In the genomic region with DNA sequence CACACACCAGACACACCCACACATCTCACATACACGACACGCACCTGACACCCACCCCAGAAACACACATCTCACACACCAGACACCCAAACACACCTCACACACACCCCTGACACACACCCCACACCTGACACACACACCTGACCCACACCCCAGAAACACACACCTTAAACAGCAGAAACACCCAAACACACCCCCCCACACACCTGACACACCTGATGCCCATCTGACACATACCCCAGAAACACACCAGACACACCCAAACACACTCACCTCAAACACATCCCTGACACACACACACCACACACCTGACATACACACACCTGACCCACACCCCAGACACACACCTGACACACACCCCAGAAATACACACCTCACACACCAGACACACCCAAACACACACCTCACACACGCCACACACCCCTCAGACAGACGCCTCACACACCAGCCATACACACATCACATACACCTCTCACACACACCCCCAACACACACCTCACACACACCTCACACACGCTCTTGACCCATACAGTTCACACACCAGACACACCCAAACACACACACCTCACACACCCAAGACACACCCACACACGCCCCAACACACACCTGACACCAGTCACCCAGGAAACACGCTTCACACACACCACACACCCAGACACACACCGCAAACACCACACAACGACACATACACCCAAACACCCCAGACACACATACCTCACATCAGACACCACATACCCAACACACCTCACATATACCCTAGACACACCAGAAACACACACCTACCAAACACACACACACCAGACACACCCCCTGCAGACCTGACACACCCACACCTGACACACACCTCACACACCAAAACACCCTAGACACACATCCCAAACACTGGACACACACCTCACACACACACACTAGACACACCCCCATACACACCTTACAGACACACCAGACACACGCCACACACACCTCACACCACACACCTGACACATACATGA, we compare ENCODE assay signal across 34 cellular contexts. TPM values are rescaled to one million over a fixed set of nuclear protein-coding genes. Genes with fewer than 3 reads are reported as not detected.
"Had no signal": no experiment of that assay in that cellular context is flagged by ENCODE, and none has a peak within 500 bp of the region (broad histone marks: within the 10 kb centered on the region; RNA-seq: fewer than 3 reads in every experiment).

No MANE protein-coding gene starts in this region.

- H3K36me3 ChIP-seq: esophagus muscularis mucosa, gastroesophageal sphincter, heart left ventricle, neural progenitor cell, prostate gland, spleen, tibial artery, upper lobe of left lung, uterus had no signal

- H3K4me1 Mint-ChIP-seq: nephron, neural progenitor cell had no signal

- ATAC-seq: foreskin keratinocyte; gastroesophageal sphincter; heart left ventricle; left lobe of liver; naive thymus-derived CD4-positive, alpha-beta T cell; right cardiac atrium; stimulated activated memory B cell treated with anti-CD40 and anti-IgM and Interleukin-4, amounts not matched to agents 10 μg/mL and 1 μg/mL and 100 μg/mL, for 72 hours; stimulated activated naive CD8-positive, alpha-beta T cell treated with anti-CD3 and anti-CD28 coated beads, Interleukin-15, Interleukin-2, amounts not matched to agents 100 U/mL and 50 U/mL, for 24 hours had no signal

- H2AFZ ChIP-seq: hepatocyte, neural progenitor cell had no signal

- H3K9me3 Mint-ChIP-seq: naive thymus-derived CD4-positive, alpha-beta T cell had no signal

- H3K4me1 ChIP-seq: foreskin keratinocyte had no signal

- H3K9me3 ChIP-seq: esophagus muscularis mucosa, gastroesophageal sphincter, heart left ventricle, prostate gland, spleen, testis, tibial artery, upper lobe of left lung, uterus had no signal

- FAIRE-seq: endothelial cell of umbilical vein, kidney had no signal

- H3K27ac Mint-ChIP-seq: naive thymus-derived CD4-positive, alpha-beta T cell; nephron; neural progenitor cell; stimulated activated memory B cell treated with anti-CD40 and anti-IgM and Interleukin-4, amounts not matched to agents 10 μg/mL and 1 μg/mL and 100 μg/mL, for 72 hours had no signal

- H3K36me3 Mint-ChIP-seq: naive thymus-derived CD4-positive, alpha-beta T cell; stimulated activated memory B cell treated with anti-CD40 and anti-IgM and Interleukin-4, amounts not matched to agents 10 μg/mL and 1 μg/mL and 100 μg/mL, for 72 hours had no signal

- H3K4me3 Mint-ChIP-seq: naive thymus-derived CD4-positive, alpha-beta T cell; nephron; neural progenitor cell; stimulated activated memory B cell treated with anti-CD40 and anti-IgM and Interleukin-4, amounts not matched to agents 10 μg/mL and 1 μg/mL and 100 μg/mL, for 72 hours had no signal

- H3K4me2 ChIP-seq: hepatocyte, neural progenitor cell had no signal

- H3K9ac ChIP-seq: neural progenitor cell had no signal

- DNase-seq: dermis blood vessel endothelial cell; effector memory CD4-positive, alpha-beta T cell; foreskin keratinocyte; heart left ventricle; kidney; mesendoderm; midbrain; naive thymus-derived CD4-positive, alpha-beta T cell; nucleus accumbens; spleen; stimulated activated CD4-positive, alpha-beta T cell treated with anti-CD3 and anti-CD28 coated beads, Interleukin-4, amount 100 ng/mL, for 4 hours; stimulated activated naive CD8-positive, alpha-beta T cell treated with anti-CD3 and anti-CD28 coated beads, Interleukin-15, Interleukin-2, amounts not matched to agents 100 U/mL and 50 U/mL, for 24 hours; substantia nigra; testis; tibial artery; uterus had no signal

- H3K27ac ChIP-seq: coronary artery, esophagus muscularis mucosa, foreskin keratinocyte, gastroesophageal sphincter, heart left ventricle, hepatocyte, neural progenitor cell, prostate gland, skin epidermis, spleen, testis, tibial artery, upper lobe of left lung, uterus had no signal

- H3K4me3 ChIP-seq: coronary artery, esophagus muscularis mucosa, gastroesophageal sphincter, heart left ventricle, hepatocyte, neural progenitor cell, prostate gland, skin epidermis, spleen, testis, tibial artery, upper lobe of left lung, uterus had no signal

RNA-seq across cellular contexts. Expression of gene CALY, which starts 1.7 kb away (rescaled TPM):
- total RNA-seq: dermis blood vessel endothelial cell, endothelial cell of umbilical vein, fibroblast of lung, foreskin keratinocyte, lower leg skin, lung microvascular endothelial cell, right cardiac atrium had no signal
- polyA plus RNA-seq: endothelial cell of umbilical vein, fibroblast of lung, foreskin keratinocyte, heart left ventricle had no signal

RNA-seq across cellular contexts. Expression of gene PRAP1, which starts 8.8 kb away (rescaled TPM):
- total RNA-seq: dermis blood vessel endothelial cell; endothelial cell of umbilical vein; epithelial cell of proximal tubule; esophagus muscularis mucosa; fibroblast of lung; foreskin keratinocyte; gastroesophageal sphincter; heart left ventricle; lower leg skin; lung microvascular endothelial cell; naive thymus-derived CD4-positive, alpha-beta T cell; osteocyte; right cardiac atrium; spleen; upper lobe of left lung; uterus had no signal
- polyA plus RNA-seq: endothelial cell of umbilical vein; fibroblast of lung; foreskin keratinocyte; heart left ventricle; naive thymus-derived CD4-positive, alpha-beta T cell; right cardiac atrium; spleen had no signal
